Comparison of ENCODE assay signal across 6 cellular contexts in genomic region chr2:1186405-1186804, GRCh38.
"Had no signal": no experiment of that assay in that cellular context is flagged by ENCODE, and none has a peak within 500 bp of the region (broad histone marks: within the 10 kb centered on the region; RNA-seq: fewer than 3 reads in every experiment).

No MANE protein-coding gene starts in this region.

- H3K27ac ChIP-seq: HL-60 had no signal

- H3K4me3 ChIP-seq: K562 had no signal

- H3K4me3 Mint-ChIP-seq: IgD-negative memory B cell had no signal

- H3K27me3 Mint-ChIP-seq: IgD-negative memory B cell had no signal

- DNase-seq: IMR-90, KBM-7 had no signal

- H3K4me1 Mint-ChIP-seq: IgD-negative memory B cell had no signal

- ATAC-seq: HepG2, K562 had no signal

- H3K36me3 Mint-ChIP-seq: IgD-negative memory B cell had no signal
